16 cellular contexts compared by ENCODE assay signal in genomic region chr20:25726357-25726756, GRCh38.
"Had no signal": no experiment of that assay in that cellular context is flagged by ENCODE, and none has a peak within 500 bp of the region (broad histone marks: within the 10 kb centered on the region; RNA-seq: fewer than 3 reads in every experiment).

No MANE protein-coding gene starts in this region.

- H3K4me1 ChIP-seq: esophagus squamous epithelium, sigmoid colon had no signal

- H3K27me3 Mint-ChIP-seq: dendritic cell treated with granulocyte-macrophage colony-stimulating factor and Interleukin-4, amounts not matched to agents 40 ng/mL and 50 ng/mL, for 4 days; stimulated activated naive B cell treated with anti-CD40 and anti-IgM and Interleukin-4, amounts not matched to agents 10 μg/mL and 1 μg/mL and 100 μg/mL, for 72 hours had no signal

- H3K27ac Mint-ChIP-seq: dendritic cell treated with granulocyte-macrophage colony-stimulating factor and Interleukin-4, amounts not matched to agents 40 ng/mL and 50 ng/mL, for 4 days; nephron progenitor cell; stimulated activated naive B cell treated with anti-CD40 and anti-IgM and Interleukin-4, amounts not matched to agents 10 μg/mL and 1 μg/mL and 100 μg/mL, for 72 hours had no signal

- ATAC-seq: left colon; left ventricle myocardium superior; stimulated activated naive B cell treated with anti-CD40 and anti-IgM and Interleukin-4, amounts not matched to agents 10 μg/mL and 1 μg/mL and 100 μg/mL, for 72 hours had no signal

- H3K4me1 Mint-ChIP-seq: nephron progenitor cell; stimulated activated naive B cell treated with anti-CD40 and anti-IgM and Interleukin-4, amounts not matched to agents 10 μg/mL and 1 μg/mL and 100 μg/mL, for 72 hours had no signal

- DNase-seq: esophagus squamous epithelium; left colon; left ventricle myocardium superior; mesenchymal stem cell; midbrain; nephron progenitor cell; posterior cingulate gyrus; sigmoid colon; stimulated activated CD4-positive, alpha-beta T cell treated with anti-CD3 and anti-CD28 coated beads, Interleukin-2, amount 100 ng/mL, for 24 hours; stimulated activated CD4-positive, alpha-beta T cell treated with anti-CD3 and anti-CD28 coated beads, Interleukin-4, amount 100 ng/mL, for 4 hours; stimulated activated naive B cell treated with anti-CD40 and anti-IgM and Interleukin-4, amounts not matched to agents 10 μg/mL and 1 μg/mL and 100 μg/mL, for 72 hours; trophoblast cell had no signal

- H3K27ac ChIP-seq: esophagus squamous epithelium, hepatocyte, sigmoid colon, skin epidermis had no signal

- H3K4me3 ChIP-seq: esophagus squamous epithelium, hepatocyte, lung, sigmoid colon, skin epidermis had no signal

- H3K36me3 ChIP-seq: esophagus squamous epithelium, sigmoid colon had no signal

- H3K4me3 Mint-ChIP-seq: dendritic cell treated with granulocyte-macrophage colony-stimulating factor and Interleukin-4, amounts not matched to agents 40 ng/mL and 50 ng/mL, for 4 days; nephron progenitor cell; stimulated activated naive B cell treated with anti-CD40 and anti-IgM and Interleukin-4, amounts not matched to agents 10 μg/mL and 1 μg/mL and 100 μg/mL, for 72 hours had no signal
